In the genomic region with DNA sequence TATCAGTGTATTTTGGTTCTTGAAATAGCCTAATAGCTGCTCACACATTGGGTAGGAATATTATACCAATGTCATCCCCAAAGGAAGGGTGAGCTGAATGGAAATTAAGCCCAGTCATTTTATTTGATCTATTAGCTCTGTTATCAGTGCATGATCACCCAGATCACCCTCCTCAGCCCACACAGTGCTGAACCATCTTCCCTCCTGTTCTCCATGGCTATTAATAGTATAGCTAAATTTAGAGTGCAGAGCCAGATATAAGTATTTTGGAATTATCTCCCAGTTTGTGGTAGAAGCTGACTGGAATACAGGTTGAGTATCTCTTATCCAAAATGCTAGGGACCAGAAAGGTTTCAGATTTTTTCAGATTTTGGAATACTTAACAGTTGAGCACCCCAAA, we compare ENCODE assay signal across 19 cellular contexts. TPM values are rescaled to one million over a fixed set of nuclear protein-coding genes. Genes with fewer than 3 reads are reported as not detected.
"Had no signal": no experiment of that assay in that cellular context is flagged by ENCODE, and none has a peak within 500 bp of the region (broad histone marks: within the 10 kb centered on the region; RNA-seq: fewer than 3 reads in every experiment).

No MANE protein-coding gene starts in this region.

- H3K4me3 Mint-ChIP-seq: activated CD4-positive, alpha-beta T cell treated with anti-CD3 and anti-CD28 coated beads, Interleukin-2, amount 10 ng/mL, durations not matched to agents 7 days and 5 days; activated naive CD4-positive, alpha-beta T cell treated with anti-CD3 and anti-CD28 coated beads, Interleukin-2, amount 50 U/mL, for 24 hours; endodermal cell; mesothelial cell of epicardium; neural crest cell had no signal

- H3K9me3 ChIP-seq: upper lobe of right lung had no signal

- H3K9me3 Mint-ChIP-seq: activated CD4-positive, alpha-beta T cell treated with anti-CD3 and anti-CD28 coated beads, Interleukin-2, amount 10 ng/mL, durations not matched to agents 7 days and 5 days; activated naive CD4-positive, alpha-beta T cell treated with anti-CD3 and anti-CD28 coated beads, Interleukin-2, amount 50 U/mL, for 24 hours; endodermal cell; mesothelial cell of epicardium; neural crest cell had no signal

- H3K27ac ChIP-seq: epithelial cell of prostate, upper lobe of right lung had no signal

- ATAC-seq: upper lobe of right lung had no signal

- FAIRE-seq: colon, islet of Langerhans had no signal

- H3K4me3 ChIP-seq: dorsolateral prefrontal cortex, upper lobe of right lung had no signal

- H3K27me3 ChIP-seq: dorsolateral prefrontal cortex, upper lobe of right lung had no signal

- H3K27me3 Mint-ChIP-seq: activated CD4-positive, alpha-beta T cell treated with anti-CD3 and anti-CD28 coated beads, Interleukin-2, amount 10 ng/mL, durations not matched to agents 7 days and 5 days; activated naive CD4-positive, alpha-beta T cell treated with anti-CD3 and anti-CD28 coated beads, Interleukin-2, amount 50 U/mL, for 24 hours had no signal

- DNase-seq: activated CD4-positive, alpha-beta T cell treated with anti-CD3 and anti-CD28 coated beads, Interleukin-2, amount 10 ng/mL, durations not matched to agents 7 days and 5 days; activated CD8-positive, alpha-beta memory T cell treated with anti-CD3 and anti-CD28 coated beads for 24 hours; activated CD8-positive, alpha-beta memory T cell treated with anti-CD3 and anti-CD28 coated beads, Interleukin-2, amount 50 U/mL, for 48 hours; activated gamma-delta T cell; dorsolateral prefrontal cortex; endodermal cell; foreskin fibroblast; hippocampal formation; left cardiac atrium; stimulated activated CD8-positive, alpha-beta memory T cell treated with anti-CD3 and anti-CD28 coated beads, Interleukin-4, amount 100 ng/mL, for 48 hours; T1000; upper lobe of right lung had no signal

- H3K27ac Mint-ChIP-seq: activated CD4-positive, alpha-beta T cell treated with anti-CD3 and anti-CD28 coated beads, Interleukin-2, amount 10 ng/mL, durations not matched to agents 7 days and 5 days; activated naive CD4-positive, alpha-beta T cell treated with anti-CD3 and anti-CD28 coated beads, Interleukin-2, amount 50 U/mL, for 24 hours; endodermal cell; mesothelial cell of epicardium had no signal

RNA-seq across cellular contexts. Expression of a gene that starts 45.6 kb away (rescaled TPM):
- total RNA-seq: glomerular endothelial cell, mesothelial cell of epicardium, upper lobe of right lung had no signal
